ENCODE assay signal across 1 cellular context in genomic region chr11:88623536-88623935, GRCh38.
TF ChIP-seq lines count a peak whose summit lies in the region.

No MANE protein-coding gene starts in this region.

TF ChIP-seq in SK-N-SH, 30 proteins besides CTCF, POLR2A, EP300 and RAD21 (continued from another document):
- TF ChIP-seq MAX (IDR thresholded peaks at IDR 0.05; ENCODE audit: low read depth): no peak
- no peak for TF ChIP-seq IRF3 (IDR thresholded peaks at IDR 0.05; ENCODE audit: low read depth, low read length)
- TF ChIP-seq FOXM1 (IDR thresholded peaks at IDR 0.05; ENCODE audit: low read depth): no peak
